2 cellular contexts compared by ENCODE assay signal in the genomic region with DNA sequence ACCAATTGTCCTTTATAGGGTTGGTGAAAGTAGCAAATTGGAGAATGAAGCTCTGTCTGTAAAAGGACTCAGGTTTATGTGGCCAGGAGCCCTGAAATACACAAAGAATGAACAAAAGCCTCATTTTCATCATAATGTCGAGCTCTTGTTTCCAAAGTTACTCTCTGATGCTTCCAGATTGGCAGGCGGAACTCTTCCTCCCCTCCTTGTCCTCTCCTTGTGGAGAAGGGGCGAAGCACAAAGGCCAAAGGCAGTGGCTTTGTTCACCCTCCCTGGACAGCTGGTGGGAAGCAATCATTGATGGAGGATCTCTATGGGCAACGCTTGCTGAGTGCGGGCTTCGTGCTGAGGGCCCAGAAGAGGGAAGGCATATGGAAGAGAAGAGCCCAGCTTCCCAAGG.
TF ChIP-seq lines count a peak whose summit lies in the region.

No MANE protein-coding gene starts in this region.

TF ChIP-seq in WTC11, 78 proteins besides CTCF, POLR2A, EP300 and RAD21:
- TF ChIP-seq, protein P1, sequence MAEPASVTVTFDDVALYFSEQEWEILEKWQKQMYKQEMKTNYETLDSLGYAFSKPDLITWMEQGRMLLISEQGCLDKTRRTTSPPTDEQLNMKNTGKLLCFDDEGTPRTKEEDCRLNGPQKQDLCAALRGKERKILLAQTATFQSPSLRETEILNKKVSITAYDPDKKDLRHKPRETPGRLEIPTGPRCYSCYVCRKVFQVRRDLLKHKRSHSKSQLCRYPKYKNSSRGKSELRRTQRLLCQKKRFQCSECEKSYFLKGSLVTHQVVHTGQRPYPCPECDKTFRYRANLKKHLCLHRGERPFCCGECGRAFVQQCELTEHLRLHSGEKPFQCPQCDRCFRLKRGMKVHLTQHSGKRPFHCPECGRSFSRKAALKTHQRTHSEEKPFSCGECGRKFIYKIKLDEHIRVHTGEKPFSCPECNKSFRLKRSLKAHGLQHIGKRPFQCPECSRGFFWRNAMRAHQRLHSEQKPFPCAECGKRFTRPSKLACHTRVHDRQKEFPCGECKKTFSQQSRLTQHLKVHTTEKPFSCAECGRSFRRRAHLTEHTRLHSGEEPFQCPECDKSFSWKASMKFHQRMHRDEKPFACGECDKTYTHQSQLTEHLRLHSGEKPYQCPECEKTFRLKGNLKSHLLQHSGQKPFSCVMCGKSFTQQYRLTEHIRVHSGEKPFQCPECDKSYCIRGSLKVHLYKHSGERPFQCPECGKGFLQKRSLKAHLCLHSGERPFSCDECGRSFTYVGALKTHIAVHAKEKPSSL (CRISPR knock-in tag; conservative IDR thresholded peaks at IDR 0.05) = no peak
- TF ChIP-seq MXD4 (CRISPR knock-in tag; IDR thresholded peaks at IDR 0.05; ENCODE audit: borderline replicate concordance) (no peak), FOXJ3 (CRISPR knock-in tag; IDR thresholded peaks at IDR 0.05; ENCODE audit: borderline replicate concordance) (no peak), MYBL2 (CRISPR knock-in tag; IDR thresholded peaks at IDR 0.05) (no peak), NFE2L1 (CRISPR knock-in tag; IDR thresholded peaks at IDR 0.05) (no peak), ZNF121 (CRISPR knock-in tag; IDR thresholded peaks at IDR 0.05) (no peak), NFATC4 (CRISPR knock-in tag; IDR thresholded peaks at IDR 0.05) (no peak), ZNF232 (CRISPR knock-in tag; IDR thresholded peaks at IDR 0.05) (no peak), PRRX2 (CRISPR knock-in tag; IDR thresholded peaks at IDR 0.05) (no peak), ESRRA (CRISPR knock-in tag; IDR thresholded peaks at IDR 0.05; ENCODE audit: borderline replicate concordance) (no peak), TCF7 (CRISPR knock-in tag; IDR thresholded peaks at IDR 0.05; ENCODE audit: low read depth) (no peak), RORB (CRISPR knock-in tag; IDR thresholded peaks at IDR 0.05) (no peak)
- TF ChIP-seq, protein P2, sequence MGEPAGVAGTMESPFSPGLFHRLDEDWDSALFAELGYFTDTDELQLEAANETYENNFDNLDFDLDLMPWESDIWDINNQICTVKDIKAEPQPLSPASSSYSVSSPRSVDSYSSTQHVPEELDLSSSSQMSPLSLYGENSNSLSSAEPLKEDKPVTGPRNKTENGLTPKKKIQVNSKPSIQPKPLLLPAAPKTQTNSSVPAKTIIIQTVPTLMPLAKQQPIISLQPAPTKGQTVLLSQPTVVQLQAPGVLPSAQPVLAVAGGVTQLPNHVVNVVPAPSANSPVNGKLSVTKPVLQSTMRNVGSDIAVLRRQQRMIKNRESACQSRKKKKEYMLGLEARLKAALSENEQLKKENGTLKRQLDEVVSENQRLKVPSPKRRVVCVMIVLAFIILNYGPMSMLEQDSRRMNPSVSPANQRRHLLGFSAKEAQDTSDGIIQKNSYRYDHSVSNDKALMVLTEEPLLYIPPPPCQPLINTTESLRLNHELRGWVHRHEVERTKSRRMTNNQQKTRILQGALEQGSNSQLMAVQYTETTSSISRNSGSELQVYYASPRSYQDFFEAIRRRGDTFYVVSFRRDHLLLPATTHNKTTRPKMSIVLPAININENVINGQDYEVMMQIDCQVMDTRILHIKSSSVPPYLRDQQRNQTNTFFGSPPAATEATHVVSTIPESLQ (CRISPR knock-in tag; IDR thresholded peaks at IDR 0.05) = no peak
- TF ChIP-seq, protein P3, sequence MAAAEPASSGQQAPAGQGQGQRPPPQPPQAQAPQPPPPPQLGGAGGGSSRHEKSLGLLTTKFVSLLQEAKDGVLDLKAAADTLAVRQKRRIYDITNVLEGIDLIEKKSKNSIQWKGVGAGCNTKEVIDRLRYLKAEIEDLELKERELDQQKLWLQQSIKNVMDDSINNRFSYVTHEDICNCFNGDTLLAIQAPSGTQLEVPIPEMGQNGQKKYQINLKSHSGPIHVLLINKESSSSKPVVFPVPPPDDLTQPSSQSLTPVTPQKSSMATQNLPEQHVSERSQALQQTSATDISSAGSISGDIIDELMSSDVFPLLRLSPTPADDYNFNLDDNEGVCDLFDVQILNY (CRISPR knock-in tag; IDR thresholded peaks at IDR 0.05) = no peak
- TF ChIP-seq, protein P4, sequence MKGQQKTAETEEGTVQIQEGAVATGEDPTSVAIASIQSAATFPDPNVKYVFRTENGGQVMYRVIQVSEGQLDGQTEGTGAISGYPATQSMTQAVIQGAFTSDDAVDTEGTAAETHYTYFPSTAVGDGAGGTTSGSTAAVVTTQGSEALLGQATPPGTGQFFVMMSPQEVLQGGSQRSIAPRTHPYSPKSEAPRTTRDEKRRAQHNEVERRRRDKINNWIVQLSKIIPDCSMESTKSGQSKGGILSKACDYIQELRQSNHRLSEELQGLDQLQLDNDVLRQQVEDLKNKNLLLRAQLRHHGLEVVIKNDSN (CRISPR knock-in tag; IDR thresholded peaks at IDR 0.05) = no peak

TF ChIP-seq in H1, 55 proteins besides CTCF, POLR2A, EP300 and RAD21:
- TF ChIP-seq SIN3A (conservative IDR thresholded peaks at IDR 0.05 in 1 of 2, IDR thresholded peaks at IDR 0.05 in 1 of 2; ENCODE audit: low read depth in 1 of 2, low read length in 2 of 2) (no peak), RNF2 (IDR thresholded peaks at IDR 0.05; ENCODE audit: borderline replicate concordance, low read depth, low read length, missing control alignments, poor library complexity, severe bottlenecking) (no peak), RXRA (IDR thresholded peaks at IDR 0.05; ENCODE audit: insufficient read depth, low read depth, low read length) (no peak)
- TF ChIP-seq, protein P5, sequence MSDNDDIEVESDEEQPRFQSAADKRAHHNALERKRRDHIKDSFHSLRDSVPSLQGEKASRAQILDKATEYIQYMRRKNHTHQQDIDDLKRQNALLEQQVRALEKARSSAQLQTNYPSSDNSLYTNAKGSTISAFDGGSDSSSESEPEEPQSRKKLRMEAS (IDR thresholded peaks at IDR 0.05) = peak; percentile 24; the same call in 1 of the 2 replicates
- TF ChIP-seq, protein P6, sequence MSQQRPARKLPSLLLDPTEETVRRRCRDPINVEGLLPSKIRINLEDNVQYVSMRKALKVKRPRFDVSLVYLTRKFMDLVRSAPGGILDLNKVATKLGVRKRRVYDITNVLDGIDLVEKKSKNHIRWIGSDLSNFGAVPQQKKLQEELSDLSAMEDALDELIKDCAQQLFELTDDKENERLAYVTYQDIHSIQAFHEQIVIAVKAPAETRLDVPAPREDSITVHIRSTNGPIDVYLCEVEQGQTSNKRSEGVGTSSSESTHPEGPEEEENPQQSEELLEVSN (IDR thresholded peaks at IDR 0.05) = 0 out of 2 replicates have a peak, but pooled peaks have one; percentile 22
TF ChIP-seq in H1: peak in this region for 2.
